ENCODE assay signal across 13 cellular contexts in genomic region chr13:42056146-42056545, GRCh38.
"Had no signal": no experiment of that assay in that cellular context is flagged by ENCODE, and none has a peak within 500 bp of the region (broad histone marks: within the 10 kb centered on the region; RNA-seq: fewer than 3 reads in every experiment).

No MANE protein-coding gene starts in this region.

- H3K9ac ChIP-seq: neural progenitor cell had no signal

- H3K27ac Mint-ChIP-seq: neural progenitor cell, T-helper 17 cell had no signal

- H3K4me1 Mint-ChIP-seq: neural progenitor cell had no signal

- H3K4me1 ChIP-seq: neural progenitor cell, thyroid gland, uterus had no signal

- H3K9me3 Mint-ChIP-seq: neural progenitor cell had no signal

- H3K4me3 Mint-ChIP-seq: neural progenitor cell had no signal

- H3K9me3 ChIP-seq: ovary, stomach, thyroid gland, uterus had no signal

- ATAC-seq: T-helper 17 cell had no signal

- H3K27me3 ChIP-seq: neural progenitor cell, ovary, stomach, thyroid gland, uterus had no signal

- H2AFZ ChIP-seq: neural progenitor cell had no signal

- DNase-seq: caudate nucleus; cortex of kidney; effector CD8-positive, alpha-beta T cell; kidney; mesendoderm; ovary; stimulated activated CD4-positive, alpha-beta T cell treated with anti-CD3 and anti-CD28 coated beads, Interleukin-4, amount 100 ng/mL, for 1 hour; stimulated activated CD8-positive, alpha-beta memory T cell treated with anti-CD3 and anti-CD28 coated beads, Interleukin-4, amount 100 ng/mL, for 48 hours; stomach; T-helper 17 cell; thyroid gland; uterus had no signal

- H3K36me3 ChIP-seq: neural progenitor cell, ovary, thyroid gland, uterus had no signal

- H3K4me3 ChIP-seq: neural progenitor cell, ovary, stomach, thyroid gland, uterus had no signal

- H3K27me3 Mint-ChIP-seq: T-helper 17 cell had no signal

- H3K4me2 ChIP-seq: neural progenitor cell had no signal
